Comparison of ENCODE assay signal across 14 cellular contexts in the genomic region with DNA sequence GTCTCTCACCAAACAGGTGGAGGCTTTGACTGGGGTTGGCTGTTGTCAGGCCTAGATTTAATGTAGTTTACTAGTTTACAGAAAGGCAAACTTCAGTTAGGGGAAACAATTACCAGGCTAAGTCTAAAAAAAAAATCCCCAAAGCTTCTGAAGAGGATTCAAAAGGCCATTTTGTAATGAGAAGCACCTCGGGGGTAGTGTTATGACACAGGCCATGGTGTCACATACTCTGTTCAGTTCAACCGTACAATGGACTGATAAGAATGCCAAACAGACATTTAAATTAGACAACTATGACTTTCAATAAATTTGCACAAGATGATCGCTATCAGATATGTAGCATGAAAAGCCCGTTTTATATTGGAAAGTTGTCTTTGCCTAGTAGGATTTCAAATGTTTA.
DNase-seq lines count a peak whose midpoint lies in the region; ATAC-seq and TF ChIP-seq lines count a peak whose summit lies in the region.
"Had no signal": no experiment of that assay in that cellular context is flagged by ENCODE, and none has a peak within 500 bp of the region (broad histone marks: within the 10 kb centered on the region; RNA-seq: fewer than 3 reads in every experiment).

No MANE protein-coding gene starts in this region.

- no peaks in the 10 kb centered on the region for H3K27me3 Mint-ChIP-seq in nephron (ENCODE audit: low read depth)

- no peaks in the 10 kb centered on the region for H3K9me3 Mint-ChIP-seq in nephron
- H3K9me3 Mint-ChIP-seq: activated naive CD4-positive, alpha-beta T cell treated with anti-CD3 and anti-CD28 coated beads, Interleukin-2, amount 50 U/mL, for 72 hours had no signal

- H3K36me3 Mint-ChIP-seq in nephron (ENCODE audit: low read depth): no peaks in the 10 kb centered on the region
- H3K36me3 Mint-ChIP-seq: activated naive CD4-positive, alpha-beta T cell treated with anti-CD3 and anti-CD28 coated beads, Interleukin-2, amount 50 U/mL, for 72 hours had no signal

- H3K4me1 Mint-ChIP-seq in nephron: peaks cover 5% of the 10 kb centered on the region

- DNase-seq in dermis blood vessel endothelial cell: no peak
- no peak for DNase-seq in sciatic nerve (ENCODE audit: low spot score)
- no peak for DNase-seq in NCI-H1417 (lab: John Stamatoyannopoulos, UW)
- DNase-seq: activated CD8-positive, alpha-beta memory T cell treated with anti-CD3 and anti-CD28 coated beads, Interleukin-2, amount 50 U/mL, for 48 hours; DMS79 treated with DMSO at 0.1 percent for 48 hours; NK-92 treated with Interleukin-12 subunit alpha and Interleukin-12 subunit beta, amount 100 ng/mL, for 24 hours; stomach; WERI-Rb-1 had no signal

- intact Hi-C loops in sciatic nerve (cut with DNase I): no loop called here

- H3K27ac Mint-ChIP-seq in nephron: peak overlapping the region in 2 of 3 experiments; percentile 64 to 89
- H3K27ac Mint-ChIP-seq: activated naive CD4-positive, alpha-beta T cell treated with anti-CD3 and anti-CD28 coated beads, Interleukin-2, amount 50 U/mL, for 72 hours had no signal

- TF ChIP-seq CTCF in nephron (IDR thresholded peaks at IDR 0.05; ENCODE audit: unreplicated experiment in 3 of 3): no peak

- no peak overlapping the region for H3K4me3 Mint-ChIP-seq in nephron

- ATAC-seq in GM18909 (IDR thresholded peaks at IDR 0.05; ENCODE audit: poor library complexity, unreplicated experiment) (peak; percentile 4), HG02571 (IDR thresholded peaks at IDR 0.05; ENCODE audit: unreplicated experiment) (peak; percentile 33), HG03378 (IDR thresholded peaks at IDR 0.05; ENCODE audit: unreplicated experiment) (peak; percentile 6), HG03108 (IDR thresholded peaks at IDR 0.05; ENCODE audit: unreplicated experiment) (no peak), sciatic nerve (no peak)
- ATAC-seq: activated naive CD4-positive, alpha-beta T cell treated with anti-CD3 and anti-CD28 coated beads, Interleukin-2, amount 50 U/mL, for 72 hours had no signal

Comparison
In these comparisons a context has a peak if more than half of its experiments do, and no peak if none do; other contexts are left out.
1. ATAC-seq: peak in GM18909 (single experiment), HG02571 (single experiment) and HG03378 (single experiment); none in HG03108 (single experiment) and sciatic nerve (single experiment).